In genomic region chr7:134865001-134865845, GRCh38 we compare ENCODE assay signal across 8 cellular contexts.
DNase-seq lines count a peak whose midpoint lies in the region; ATAC-seq and TF ChIP-seq lines count a peak whose summit lies in the region.

No MANE protein-coding gene starts in this region.

- TF ChIP-seq CTCF in parathyroid adenoma (IDR thresholded peaks at IDR 0.05): no peak

- H3K9ac ChIP-seq in parathyroid adenoma: no peak overlapping the region

- no peak overlapping the region for H3K4me2 ChIP-seq in parathyroid adenoma (ENCODE audit: low read length)

- no peaks in the 10 kb centered on the region for H3K27me3 ChIP-seq in parathyroid adenoma (ENCODE audit: control insufficient read depth, insufficient read depth, low read length)

- POLR2A ChIA-PET in HEK293T (lab: Yijun Ruan, JAX): no interaction called here

- no peak overlapping the region for H3K4me3 ChIP-seq in parathyroid adenoma (ENCODE audit: low read depth, low read length)

- H3K27ac ChIP-seq in parathyroid adenoma: no peak overlapping the region

- H2AFZ ChIP-seq in parathyroid adenoma: peak overlapping the region; percentile 30

- peak; percentile 42 for ATAC-seq in GM19468 (IDR thresholded peaks at IDR 0.05; ENCODE audit: extremely low read depth, unreplicated experiment)
- ATAC-seq in GM19467 (IDR thresholded peaks at IDR 0.05; ENCODE audit: unreplicated experiment): no peak

- CTCF ChIA-PET in HEK293T (lab: Yijun Ruan, JAX): interaction anchor here (0.7 to 0.9 kb wide), 2 partner anchors 7 to 179 kb away, joined by 3 to 5 read pairs; no protein-coding TSS in a partner anchor

- DNase-seq in OCI-M1 (lab: John Stamatoyannopoulos, UW) (peak; percentile 6), dermis blood vessel endothelial cell (peak; percentile 49), HEK293T (ENCODE audit: extremely low spot score) (no peak), NCI-H345 (lab: John Stamatoyannopoulos, UW) (no peak)
- DNase-seq in activated CD4-positive, CD25-positive, alpha-beta regulatory T cell treated with anti-CD3 and anti-CD28 coated beads, Interleukin-2, amount 50 U/mL, for 72 hours: no peak

- H3K4me1 ChIP-seq in parathyroid adenoma: no peaks in the 10 kb centered on the region

- H3K9me3 ChIP-seq in parathyroid adenoma (ENCODE audit: control insufficient read depth, low read length): no peaks in the 10 kb centered on the region

- no peaks in the 10 kb centered on the region for H3K79me2 ChIP-seq in parathyroid adenoma

- no peaks in the 10 kb centered on the region for H3K36me3 ChIP-seq in parathyroid adenoma (ENCODE audit: control insufficient read depth, insufficient read depth, low read length)

TF ChIP-seq in HEK293T, 16 proteins besides CTCF, POLR2A, EP300 and RAD21:
- TF ChIP-seq, protein P1, sequence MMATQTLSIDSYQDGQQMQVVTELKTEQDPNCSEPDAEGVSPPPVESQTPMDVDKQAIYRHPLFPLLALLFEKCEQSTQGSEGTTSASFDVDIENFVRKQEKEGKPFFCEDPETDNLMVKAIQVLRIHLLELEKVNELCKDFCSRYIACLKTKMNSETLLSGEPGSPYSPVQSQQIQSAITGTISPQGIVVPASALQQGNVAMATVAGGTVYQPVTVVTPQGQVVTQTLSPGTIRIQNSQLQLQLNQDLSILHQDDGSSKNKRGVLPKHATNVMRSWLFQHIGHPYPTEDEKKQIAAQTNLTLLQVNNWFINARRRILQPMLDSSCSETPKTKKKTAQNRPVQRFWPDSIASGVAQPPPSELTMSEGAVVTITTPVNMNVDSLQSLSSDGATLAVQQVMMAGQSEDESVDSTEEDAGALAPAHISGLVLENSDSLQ (IDR thresholded peaks at IDR 0.05): no peak
- TF ChIP-seq ARNT (IDR thresholded peaks at IDR 0.05) (no peak), NFRKB (IDR thresholded peaks at IDR 0.05) (no peak), LEF1 (IDR thresholded peaks at IDR 0.05; ENCODE audit: borderline replicate concordance) (no peak), SUZ12 (IDR thresholded peaks at IDR 0.05) (no peak), L3MBTL2 (conservative IDR thresholded peaks at IDR 0.05) (no peak), FOXM1 (IDR thresholded peaks at IDR 0.05; ENCODE audit: borderline replicate concordance) (no peak), HDGF (IDR thresholded peaks at IDR 0.05; ENCODE audit: borderline replicate concordance) (no peak), ELF4 (IDR thresholded peaks at IDR 0.05) (no peak), BHLHE40 (IDR thresholded peaks at IDR 0.05; ENCODE audit: borderline replicate concordance) (no peak), CTBP1 (IDR thresholded peaks at IDR 0.05; ENCODE audit: borderline replicate concordance) (no peak), SP1 (IDR thresholded peaks at IDR 0.05) (no peak), TARDBP (IDR thresholded peaks at IDR 0.05) (no peak), ZNF384 (IDR thresholded peaks at IDR 0.05) (no peak)

Comparison
In these comparisons a context has a peak if more than half of its experiments do, and no peak if none do; other contexts are left out.
1. DNase-seq: peak in OCI-M1 (single experiment) and dermis blood vessel endothelial cell (single experiment); none in HEK293T (single experiment), activated CD4-positive, CD25-positive, alpha-beta regulatory T cell treated with anti-CD3 and anti-CD28 coated beads, Interleukin-2, amount 50 U/mL, for 72 hours (single experiment) and NCI-H345 (single experiment).